Comparison of ENCODE assay signal across 26 cellular contexts in the genomic region with DNA sequence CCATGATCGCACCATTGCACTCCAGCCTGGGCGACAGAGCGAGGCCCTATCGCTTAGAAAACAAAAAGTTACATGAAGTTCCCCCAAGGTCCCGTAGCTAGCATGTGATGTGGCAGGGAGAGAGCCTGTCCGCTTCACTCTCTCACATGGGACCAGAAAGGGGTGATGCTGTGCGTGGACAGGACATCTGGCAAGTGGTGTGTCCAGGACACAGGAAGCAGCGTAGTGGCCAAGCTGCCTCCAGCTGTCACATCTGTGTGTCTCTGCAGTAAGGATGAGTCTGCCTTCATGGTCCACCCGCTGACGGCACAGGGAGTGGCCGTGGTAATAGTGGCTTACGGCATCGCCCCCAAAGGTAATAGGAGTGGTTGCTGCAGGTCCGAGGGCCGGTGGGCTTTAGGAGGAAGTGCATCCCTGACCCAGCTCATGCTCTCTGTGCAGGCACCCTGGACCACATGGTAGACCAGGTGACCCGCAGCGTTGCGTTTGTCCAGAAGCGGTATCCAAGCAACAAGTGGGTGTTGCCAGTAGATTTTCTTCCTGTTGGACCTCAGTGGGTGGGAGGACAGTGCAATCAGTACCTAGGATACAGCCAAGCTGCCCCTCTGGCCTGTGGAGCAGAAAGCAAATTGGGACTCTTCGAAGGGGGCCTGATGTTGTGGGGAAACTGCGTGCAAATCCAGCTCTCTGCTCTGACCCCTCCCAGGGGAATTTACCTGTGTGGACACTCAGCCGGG. TPM values are rescaled to one million over a fixed set of nuclear protein-coding genes. Genes with fewer than 3 reads are reported as not detected.
"Had no signal": no experiment of that assay in that cellular context is flagged by ENCODE, and none has a peak within 500 bp of the region (broad histone marks: within the 10 kb centered on the region; RNA-seq: fewer than 3 reads in every experiment).

No MANE protein-coding gene starts in this region.

- FAIRE-seq: endometrium had no signal

- H3K9me3 ChIP-seq: colonic mucosa, left lung, spleen, thoracic aorta, upper lobe of left lung had no signal

- H3K27ac ChIP-seq: brain microvascular endothelial cell, colonic mucosa, left lung, spleen, thoracic aorta had no signal

- H3K36me3 ChIP-seq: colonic mucosa, thoracic aorta had no signal

- ATAC-seq: activated CD8-positive, alpha-beta T cell treated with anti-CD3 and anti-CD28 coated beads, Interleukin-2, amount 10 ng/mL, durations not matched to agents 7 days and 5 days; left lung; stimulated activated memory B cell treated with anti-CD40 and anti-IgM and Interleukin-4, amounts not matched to agents 10 μg/mL and 1 μg/mL and 100 μg/mL, for 72 hours had no signal

- H3K4me3 Mint-ChIP-seq: activated CD4-positive, alpha-beta T cell treated with anti-CD3 and anti-CD28 coated beads, Interleukin-2, amount 10 ng/mL, durations not matched to agents 24 days and 14 days; activated CD8-positive, alpha-beta T cell treated with anti-CD3 and anti-CD28 coated beads, Interleukin-2, amount 10 ng/mL, durations not matched to agents 7 days and 5 days; activated naive CD4-positive, alpha-beta T cell treated with anti-CD3 and anti-CD28 coated beads for 36 hours; activated T-cell treated with anti-CD3 and anti-CD28 coated beads, Interleukin-2, amount 50 U/mL, for 24 hours; central memory CD8-positive, alpha-beta T cell; mesothelial cell of epicardium; nephron; stimulated activated memory B cell treated with anti-CD40 and anti-IgM and Interleukin-4, amounts not matched to agents 10 μg/mL and 1 μg/mL and 100 μg/mL, for 72 hours had no signal

- DNase-seq: activated CD4-positive, alpha-beta T cell treated with anti-CD3 and anti-CD28 coated beads, Interleukin-2, amount 10 ng/mL, durations not matched to agents 24 days and 14 days; activated CD8-positive, alpha-beta T cell treated with anti-CD3 and anti-CD28 coated beads, Interleukin-2, amount 10 ng/mL, durations not matched to agents 7 days and 5 days; activated naive CD4-positive, alpha-beta T cell treated with anti-CD3 and anti-CD28 coated beads for 36 hours; activated T-cell treated with anti-CD3 and anti-CD28 coated beads, Interleukin-2, amount 50 U/mL, for 24 hours; brain microvascular endothelial cell; colonic mucosa; erythroblast; foreskin melanocyte; glutamatergic neuron; hippocampal formation; islet precursor cell; left lung; nucleus accumbens; spleen; stimulated activated CD4-positive, alpha-beta T cell treated with anti-CD3 and anti-CD28 coated beads, Interleukin-4, amount 100 ng/mL, for 4 hours; T-helper 1 cell; T1000; upper lobe of left lung had no signal

- H3K9me3 Mint-ChIP-seq: activated CD4-positive, alpha-beta T cell treated with anti-CD3 and anti-CD28 coated beads, Interleukin-2, amount 10 ng/mL, durations not matched to agents 24 days and 14 days; activated naive CD4-positive, alpha-beta T cell treated with anti-CD3 and anti-CD28 coated beads for 36 hours; activated T-cell treated with anti-CD3 and anti-CD28 coated beads, Interleukin-2, amount 50 U/mL, for 24 hours; activated T-helper 2 cell treated with anti-CD3 and anti-CD28 coated beads, Interferon-gamma antibody, Interleukin-2, Interleukin-4, amounts not matched to agents 10 μg/mL and 5 μg/mL and 100 μg/mL, durations not matched to agents 14 hours and 24 hours and 36 hours; central memory CD8-positive, alpha-beta T cell; mesothelial cell of epicardium; nephron; stimulated activated memory B cell treated with anti-CD40 and anti-IgM and Interleukin-4, amounts not matched to agents 10 μg/mL and 1 μg/mL and 100 μg/mL, for 72 hours had no signal

- H3K4me3 ChIP-seq: colonic mucosa, left lung, spleen, thoracic aorta, upper lobe of left lung had no signal

- H3K4me1 Mint-ChIP-seq: activated CD4-positive, alpha-beta T cell treated with anti-CD3 and anti-CD28 coated beads, Interleukin-2, amount 10 ng/mL, durations not matched to agents 24 days and 14 days; central memory CD8-positive, alpha-beta T cell; mesothelial cell of epicardium; nephron had no signal

- H3K27me3 ChIP-seq: brain microvascular endothelial cell, colonic mucosa, left lung, spleen, upper lobe of left lung had no signal

- H3K27me3 Mint-ChIP-seq: activated CD4-positive, alpha-beta T cell treated with anti-CD3 and anti-CD28 coated beads, Interleukin-2, amount 10 ng/mL, durations not matched to agents 24 days and 14 days; activated T-cell treated with anti-CD3 and anti-CD28 coated beads, Interleukin-2, amount 50 U/mL, for 24 hours; central memory CD8-positive, alpha-beta T cell; stimulated activated memory B cell treated with anti-CD40 and anti-IgM and Interleukin-4, amounts not matched to agents 10 μg/mL and 1 μg/mL and 100 μg/mL, for 72 hours had no signal

- H3K27ac Mint-ChIP-seq: activated CD4-positive, alpha-beta T cell treated with anti-CD3 and anti-CD28 coated beads, Interleukin-2, amount 10 ng/mL, durations not matched to agents 24 days and 14 days; activated CD8-positive, alpha-beta T cell treated with anti-CD3 and anti-CD28 coated beads, Interleukin-2, amount 10 ng/mL, durations not matched to agents 7 days and 5 days; activated naive CD4-positive, alpha-beta T cell treated with anti-CD3 and anti-CD28 coated beads for 36 hours; activated T-cell treated with anti-CD3 and anti-CD28 coated beads, Interleukin-2, amount 50 U/mL, for 24 hours; activated T-helper 2 cell treated with anti-CD3 and anti-CD28 coated beads, Interferon-gamma antibody, Interleukin-2, Interleukin-4, amounts not matched to agents 10 μg/mL and 5 μg/mL and 100 μg/mL, durations not matched to agents 14 hours and 24 hours and 36 hours; mesothelial cell of epicardium; nephron; stimulated activated memory B cell treated with anti-CD40 and anti-IgM and Interleukin-4, amounts not matched to agents 10 μg/mL and 1 μg/mL and 100 μg/mL, for 72 hours had no signal

RNA-seq across cellular contexts. Expression of gene TMEM235, which starts 26.9 kb away (rescaled TPM):
- total RNA-seq: activated CD4-positive, alpha-beta T cell treated with anti-CD3 and anti-CD28 coated beads, Interleukin-2, amount 10 ng/mL, durations not matched to agents 24 days and 14 days; activated CD8-positive, alpha-beta T cell treated with anti-CD3 and anti-CD28 coated beads, Interleukin-2, amount 10 ng/mL, durations not matched to agents 7 days and 5 days; activated naive CD4-positive, alpha-beta T cell treated with anti-CD3 and anti-CD28 coated beads for 36 hours; activated T-helper 2 cell treated with anti-CD3 and anti-CD28 coated beads, Interferon-gamma antibody, Interleukin-2, Interleukin-4, amounts not matched to agents 10 μg/mL and 5 μg/mL and 100 μg/mL, durations not matched to agents 14 hours and 24 hours and 36 hours; colonic mucosa; left lung; renal cortical epithelial cell; spleen; thoracic aorta; upper lobe of left lung had no signal
- polyA plus RNA-seq: spleen had no signal
